In the genomic region with DNA sequence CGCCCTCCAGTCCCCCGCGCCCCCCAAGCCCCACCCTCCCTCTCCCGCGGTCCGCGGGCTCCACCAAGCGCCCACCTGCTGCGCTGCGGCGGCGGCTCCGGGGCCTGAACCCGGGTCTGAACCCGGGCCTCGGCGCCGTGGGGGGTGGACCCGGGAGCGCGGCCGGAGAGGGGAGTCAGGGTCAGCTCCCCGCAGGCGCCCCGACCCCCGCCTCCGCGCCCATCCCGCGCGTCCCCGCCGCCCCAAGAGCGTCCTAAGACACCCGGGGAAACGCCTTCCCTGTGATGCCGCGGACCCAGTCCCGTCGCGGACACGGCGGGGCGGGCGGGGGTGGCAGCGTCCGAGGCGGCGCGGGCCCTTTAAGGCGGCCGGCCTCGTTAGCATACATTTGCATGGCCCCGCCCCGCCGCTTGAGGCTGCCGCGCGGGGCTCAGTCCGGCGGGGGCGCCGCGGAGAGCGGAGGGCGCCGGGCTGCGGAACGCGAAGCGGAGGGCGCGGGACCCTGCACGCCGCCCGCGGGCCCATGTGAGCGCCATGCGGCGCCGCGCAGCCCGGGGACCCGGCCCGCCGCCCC, we compare ENCODE assay signal across 1 cellular context.
TF ChIP-seq lines count a peak whose summit lies in the region.

A gene (plus strand): TSS at position 433 of the 574 bp plus-strand sequence. CDS start 102 bp downstream, at position 535.

TF ChIP-seq in K562, 482 proteins besides CTCF, POLR2A, EP300 and RAD21 (continued from another document and continues in another):
- TF ChIP-seq, protein P1, sequence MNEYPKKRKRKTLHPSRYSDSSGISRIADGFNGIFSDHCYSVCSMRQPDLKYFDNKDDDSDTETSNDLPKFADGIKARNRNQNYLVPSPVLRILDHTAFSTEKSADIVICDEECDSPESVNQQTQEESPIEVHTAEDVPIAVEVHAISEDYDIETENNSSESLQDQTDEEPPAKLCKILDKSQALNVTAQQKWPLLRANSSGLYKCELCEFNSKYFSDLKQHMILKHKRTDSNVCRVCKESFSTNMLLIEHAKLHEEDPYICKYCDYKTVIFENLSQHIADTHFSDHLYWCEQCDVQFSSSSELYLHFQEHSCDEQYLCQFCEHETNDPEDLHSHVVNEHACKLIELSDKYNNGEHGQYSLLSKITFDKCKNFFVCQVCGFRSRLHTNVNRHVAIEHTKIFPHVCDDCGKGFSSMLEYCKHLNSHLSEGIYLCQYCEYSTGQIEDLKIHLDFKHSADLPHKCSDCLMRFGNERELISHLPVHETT (CRISPR knock-in tag; conservative IDR thresholded peaks at IDR 0.05 in 1 of 2, IDR thresholded peaks at IDR 0.05 in 1 of 2): no peak
- TF ChIP-seq ZZZ3 (IDR thresholded peaks at IDR 0.05): no peak
- no peak for TF ChIP-seq CREB1 (IDR thresholded peaks at IDR 0.05)
- no peak for TF ChIP-seq CREB1 (CRISPR knock-in tag; IDR thresholded peaks at IDR 0.05)
- TF ChIP-seq, protein P2, sequence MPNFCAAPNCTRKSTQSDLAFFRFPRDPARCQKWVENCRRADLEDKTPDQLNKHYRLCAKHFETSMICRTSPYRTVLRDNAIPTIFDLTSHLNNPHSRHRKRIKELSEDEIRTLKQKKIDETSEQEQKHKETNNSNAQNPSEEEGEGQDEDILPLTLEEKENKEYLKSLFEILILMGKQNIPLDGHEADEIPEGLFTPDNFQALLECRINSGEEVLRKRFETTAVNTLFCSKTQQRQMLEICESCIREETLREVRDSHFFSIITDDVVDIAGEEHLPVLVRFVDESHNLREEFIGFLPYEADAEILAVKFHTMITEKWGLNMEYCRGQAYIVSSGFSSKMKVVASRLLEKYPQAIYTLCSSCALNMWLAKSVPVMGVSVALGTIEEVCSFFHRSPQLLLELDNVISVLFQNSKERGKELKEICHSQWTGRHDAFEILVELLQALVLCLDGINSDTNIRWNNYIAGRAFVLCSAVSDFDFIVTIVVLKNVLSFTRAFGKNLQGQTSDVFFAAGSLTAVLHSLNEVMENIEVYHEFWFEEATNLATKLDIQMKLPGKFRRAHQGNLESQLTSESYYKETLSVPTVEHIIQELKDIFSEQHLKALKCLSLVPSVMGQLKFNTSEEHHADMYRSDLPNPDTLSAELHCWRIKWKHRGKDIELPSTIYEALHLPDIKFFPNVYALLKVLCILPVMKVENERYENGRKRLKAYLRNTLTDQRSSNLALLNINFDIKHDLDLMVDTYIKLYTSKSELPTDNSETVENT (CRISPR knock-in tag; IDR thresholded peaks at IDR 0.05): no peak
- TF ChIP-seq, protein P3, sequence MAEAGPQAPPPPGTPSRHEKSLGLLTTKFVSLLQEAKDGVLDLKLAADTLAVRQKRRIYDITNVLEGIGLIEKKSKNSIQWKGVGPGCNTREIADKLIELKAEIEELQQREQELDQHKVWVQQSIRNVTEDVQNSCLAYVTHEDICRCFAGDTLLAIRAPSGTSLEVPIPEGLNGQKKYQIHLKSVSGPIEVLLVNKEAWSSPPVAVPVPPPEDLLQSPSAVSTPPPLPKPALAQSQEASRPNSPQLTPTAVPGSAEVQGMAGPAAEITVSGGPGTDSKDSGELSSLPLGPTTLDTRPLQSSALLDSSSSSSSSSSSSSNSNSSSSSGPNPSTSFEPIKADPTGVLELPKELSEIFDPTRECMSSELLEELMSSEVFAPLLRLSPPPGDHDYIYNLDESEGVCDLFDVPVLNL (CRISPR knock-in tag; IDR thresholded peaks at IDR 0.05; ENCODE audit: low read depth): no peak
- TF ChIP-seq CREM (IDR thresholded peaks at IDR 0.05; ENCODE audit: low read depth): no peak
- TF ChIP-seq ETS2 (tag; IDR thresholded peaks at IDR 0.05; ENCODE audit: borderline replicate concordance, poor library complexity, severe bottlenecking): no peak
- TF ChIP-seq, protein P4, sequence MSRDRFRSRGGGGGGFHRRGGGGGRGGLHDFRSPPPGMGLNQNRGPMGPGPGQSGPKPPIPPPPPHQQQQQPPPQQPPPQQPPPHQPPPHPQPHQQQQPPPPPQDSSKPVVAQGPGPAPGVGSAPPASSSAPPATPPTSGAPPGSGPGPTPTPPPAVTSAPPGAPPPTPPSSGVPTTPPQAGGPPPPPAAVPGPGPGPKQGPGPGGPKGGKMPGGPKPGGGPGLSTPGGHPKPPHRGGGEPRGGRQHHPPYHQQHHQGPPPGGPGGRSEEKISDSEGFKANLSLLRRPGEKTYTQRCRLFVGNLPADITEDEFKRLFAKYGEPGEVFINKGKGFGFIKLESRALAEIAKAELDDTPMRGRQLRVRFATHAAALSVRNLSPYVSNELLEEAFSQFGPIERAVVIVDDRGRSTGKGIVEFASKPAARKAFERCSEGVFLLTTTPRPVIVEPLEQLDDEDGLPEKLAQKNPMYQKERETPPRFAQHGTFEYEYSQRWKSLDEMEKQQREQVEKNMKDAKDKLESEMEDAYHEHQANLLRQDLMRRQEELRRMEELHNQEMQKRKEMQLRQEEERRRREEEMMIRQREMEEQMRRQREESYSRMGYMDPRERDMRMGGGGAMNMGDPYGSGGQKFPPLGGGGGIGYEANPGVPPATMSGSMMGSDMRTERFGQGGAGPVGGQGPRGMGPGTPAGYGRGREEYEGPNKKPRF (IDR thresholded peaks at IDR 0.05; ENCODE audit: low read depth, low read length): no peak
- TF ChIP-seq, protein P5, sequence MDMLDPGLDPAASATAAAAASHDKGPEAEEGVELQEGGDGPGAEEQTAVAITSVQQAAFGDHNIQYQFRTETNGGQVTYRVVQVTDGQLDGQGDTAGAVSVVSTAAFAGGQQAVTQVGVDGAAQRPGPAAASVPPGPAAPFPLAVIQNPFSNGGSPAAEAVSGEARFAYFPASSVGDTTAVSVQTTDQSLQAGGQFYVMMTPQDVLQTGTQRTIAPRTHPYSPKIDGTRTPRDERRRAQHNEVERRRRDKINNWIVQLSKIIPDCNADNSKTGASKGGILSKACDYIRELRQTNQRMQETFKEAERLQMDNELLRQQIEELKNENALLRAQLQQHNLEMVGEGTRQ (CRISPR knock-in tag; IDR thresholded peaks at IDR 0.05): no peak
- TF ChIP-seq ZNF589 (CRISPR knock-in tag; IDR thresholded peaks at IDR 0.05; ENCODE audit: low read depth): no peak
- TF ChIP-seq, protein P6, sequence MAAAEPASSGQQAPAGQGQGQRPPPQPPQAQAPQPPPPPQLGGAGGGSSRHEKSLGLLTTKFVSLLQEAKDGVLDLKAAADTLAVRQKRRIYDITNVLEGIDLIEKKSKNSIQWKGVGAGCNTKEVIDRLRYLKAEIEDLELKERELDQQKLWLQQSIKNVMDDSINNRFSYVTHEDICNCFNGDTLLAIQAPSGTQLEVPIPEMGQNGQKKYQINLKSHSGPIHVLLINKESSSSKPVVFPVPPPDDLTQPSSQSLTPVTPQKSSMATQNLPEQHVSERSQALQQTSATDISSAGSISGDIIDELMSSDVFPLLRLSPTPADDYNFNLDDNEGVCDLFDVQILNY (CRISPR knock-in tag; IDR thresholded peaks at IDR 0.05): no peak
- TF ChIP-seq SREBF2 (CRISPR knock-in tag; IDR thresholded peaks at IDR 0.05): no peak
- no peak for TF ChIP-seq ZNF830 (CRISPR knock-in tag; IDR thresholded peaks at IDR 0.05)
- no peak for TF ChIP-seq HNRNPL (IDR thresholded peaks at IDR 0.05; ENCODE audit: low read depth, low read length)
- TF ChIP-seq ZNF41 (CRISPR knock-in tag; conservative IDR thresholded peaks at IDR 0.05): no peak
- no peak for TF ChIP-seq ZNF24 (IDR thresholded peaks at IDR 0.05)
- no peak for TF ChIP-seq COPS2 (conservative IDR thresholded peaks at IDR 0.05)
- TF ChIP-seq CBX8 (IDR thresholded peaks at IDR 0.05; ENCODE audit: borderline replicate concordance, extremely low read depth, low read depth, low read length, poor library complexity, severe bottlenecking): no peak
- no peak for TF ChIP-seq POLR2H (tag; IDR thresholded peaks at IDR 0.05; ENCODE audit: low read depth)
- no peak for TF ChIP-seq SRSF1 (IDR thresholded peaks at IDR 0.05; ENCODE audit: low read depth, low read length)
- no peak for TF ChIP-seq RNF2 (IDR thresholded peaks at IDR 0.05)
- TF ChIP-seq ZNF707 (CRISPR knock-in tag; conservative IDR thresholded peaks at IDR 0.05): no peak
- peak; percentile 76 for TF ChIP-seq TAF1 (IDR thresholded peaks at IDR 0.05; ENCODE audit: control insufficient read depth, extremely low read depth, insufficient read depth, low read length, severe bottlenecking)
- TF ChIP-seq, protein P7, sequence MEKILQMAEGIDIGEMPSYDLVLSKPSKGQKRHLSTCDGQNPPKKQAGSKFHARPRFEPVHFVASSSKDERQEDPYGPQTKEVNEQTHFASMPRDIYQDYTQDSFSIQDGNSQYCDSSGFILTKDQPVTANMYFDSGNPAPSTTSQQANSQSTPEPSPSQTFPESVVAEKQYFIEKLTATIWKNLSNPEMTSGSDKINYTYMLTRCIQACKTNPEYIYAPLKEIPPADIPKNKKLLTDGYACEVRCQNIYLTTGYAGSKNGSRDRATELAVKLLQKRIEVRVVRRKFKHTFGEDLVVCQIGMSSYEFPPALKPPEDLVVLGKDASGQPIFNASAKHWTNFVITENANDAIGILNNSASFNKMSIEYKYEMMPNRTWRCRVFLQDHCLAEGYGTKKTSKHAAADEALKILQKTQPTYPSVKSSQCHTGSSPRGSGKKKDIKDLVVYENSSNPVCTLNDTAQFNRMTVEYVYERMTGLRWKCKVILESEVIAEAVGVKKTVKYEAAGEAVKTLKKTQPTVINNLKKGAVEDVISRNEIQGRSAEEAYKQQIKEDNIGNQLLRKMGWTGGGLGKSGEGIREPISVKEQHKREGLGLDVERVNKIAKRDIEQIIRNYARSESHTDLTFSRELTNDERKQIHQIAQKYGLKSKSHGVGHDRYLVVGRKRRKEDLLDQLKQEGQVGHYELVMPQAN (IDR thresholded peaks at IDR 0.05; ENCODE audit: borderline replicate concordance): no peak
- TF ChIP-seq, protein P8, sequence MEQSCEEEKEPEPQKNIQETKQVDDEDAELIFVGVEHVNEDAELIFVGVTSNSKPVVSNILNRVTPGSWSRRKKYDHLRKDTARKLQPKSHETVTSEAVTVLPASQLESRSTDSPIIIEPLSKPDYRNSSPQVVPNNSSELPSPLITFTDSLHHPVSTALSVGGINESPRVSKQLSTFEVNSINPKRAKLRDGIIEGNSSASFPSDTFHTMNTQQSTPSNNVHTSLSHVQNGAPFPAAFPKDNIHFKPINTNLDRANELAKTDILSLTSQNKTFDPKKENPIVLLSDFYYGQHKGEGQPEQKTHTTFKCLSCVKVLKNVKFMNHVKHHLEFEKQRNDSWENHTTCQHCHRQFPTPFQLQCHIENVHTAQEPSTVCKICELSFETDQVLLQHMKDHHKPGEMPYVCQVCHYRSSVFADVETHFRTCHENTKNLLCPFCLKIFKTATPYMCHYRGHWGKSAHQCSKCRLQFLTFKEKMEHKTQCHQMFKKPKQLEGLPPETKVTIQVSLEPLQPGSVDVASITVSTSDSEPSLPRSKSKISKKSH (CRISPR knock-in tag; IDR thresholded peaks at IDR 0.05): no peak
- TF ChIP-seq TBP (optimal IDR thresholded peaks at IDR 0.05; ENCODE audit: low read depth, low read length): peak; percentile 49
- TF ChIP-seq, protein P9, sequence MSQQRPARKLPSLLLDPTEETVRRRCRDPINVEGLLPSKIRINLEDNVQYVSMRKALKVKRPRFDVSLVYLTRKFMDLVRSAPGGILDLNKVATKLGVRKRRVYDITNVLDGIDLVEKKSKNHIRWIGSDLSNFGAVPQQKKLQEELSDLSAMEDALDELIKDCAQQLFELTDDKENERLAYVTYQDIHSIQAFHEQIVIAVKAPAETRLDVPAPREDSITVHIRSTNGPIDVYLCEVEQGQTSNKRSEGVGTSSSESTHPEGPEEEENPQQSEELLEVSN (IDR thresholded peaks at IDR 0.05; ENCODE audit: borderline replicate concordance in 1 of 2, extremely low read depth in 1 of 2, insufficient read depth in 1 of 2, insufficient read length in 1 of 2, low read depth in 1 of 2, low read length in 1 of 2, poor library complexity in 1 of 2, severe bottlenecking in 1 of 2): peak; percentile 63 to 95
- TF ChIP-seq CCNT2 (IDR thresholded peaks at IDR 0.05; ENCODE audit: borderline replicate concordance, extremely low read depth, insufficient read length, low read depth, low read length): peak; percentile 71
- no peak for TF ChIP-seq ARID2 (IDR thresholded peaks at IDR 0.05)
- TF ChIP-seq ZNF695 (CRISPR knock-in tag; IDR thresholded peaks at IDR 0.05): no peak
- TF ChIP-seq ZBED1 (IDR thresholded peaks at IDR 0.05): no peak
- no peak for TF ChIP-seq DMBX1 (CRISPR knock-in tag; IDR thresholded peaks at IDR 0.05; ENCODE audit: borderline replicate concordance)
- TF ChIP-seq POLR2G (IDR thresholded peaks at IDR 0.05; ENCODE audit: low read depth, low read length): peak; percentile 74
- TF ChIP-seq, protein P10, sequence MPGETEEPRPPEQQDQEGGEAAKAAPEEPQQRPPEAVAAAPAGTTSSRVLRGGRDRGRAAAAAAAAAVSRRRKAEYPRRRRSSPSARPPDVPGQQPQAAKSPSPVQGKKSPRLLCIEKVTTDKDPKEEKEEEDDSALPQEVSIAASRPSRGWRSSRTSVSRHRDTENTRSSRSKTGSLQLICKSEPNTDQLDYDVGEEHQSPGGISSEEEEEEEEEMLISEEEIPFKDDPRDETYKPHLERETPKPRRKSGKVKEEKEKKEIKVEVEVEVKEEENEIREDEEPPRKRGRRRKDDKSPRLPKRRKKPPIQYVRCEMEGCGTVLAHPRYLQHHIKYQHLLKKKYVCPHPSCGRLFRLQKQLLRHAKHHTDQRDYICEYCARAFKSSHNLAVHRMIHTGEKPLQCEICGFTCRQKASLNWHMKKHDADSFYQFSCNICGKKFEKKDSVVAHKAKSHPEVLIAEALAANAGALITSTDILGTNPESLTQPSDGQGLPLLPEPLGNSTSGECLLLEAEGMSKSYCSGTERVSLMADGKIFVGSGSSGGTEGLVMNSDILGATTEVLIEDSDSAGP (CRISPR knock-in tag; IDR thresholded peaks at IDR 0.05): peak; percentile 98
- TF ChIP-seq ZNF3 (CRISPR knock-in tag; IDR thresholded peaks at IDR 0.05): no peak
- TF ChIP-seq ZBTB1 (CRISPR knock-in tag; IDR thresholded peaks at IDR 0.05; ENCODE audit: borderline replicate concordance, low read depth): no peak
- peak; percentile 68 for TF ChIP-seq CXXC5 (CRISPR knock-in tag; IDR thresholded peaks at IDR 0.05)
- no peak for TF ChIP-seq SMARCB1 (IDR thresholded peaks at IDR 0.05; ENCODE audit: insufficient read length, low read depth)
- TF ChIP-seq, protein P11, sequence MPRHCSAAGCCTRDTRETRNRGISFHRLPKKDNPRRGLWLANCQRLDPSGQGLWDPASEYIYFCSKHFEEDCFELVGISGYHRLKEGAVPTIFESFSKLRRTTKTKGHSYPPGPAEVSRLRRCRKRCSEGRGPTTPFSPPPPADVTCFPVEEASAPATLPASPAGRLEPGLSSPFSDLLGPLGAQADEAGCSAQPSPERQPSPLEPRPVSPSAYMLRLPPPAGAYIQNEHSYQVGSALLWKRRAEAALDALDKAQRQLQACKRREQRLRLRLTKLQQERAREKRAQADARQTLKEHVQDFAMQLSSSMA (CRISPR knock-in tag; IDR thresholded peaks at IDR 0.05): no peak
- TF ChIP-seq, protein P12, sequence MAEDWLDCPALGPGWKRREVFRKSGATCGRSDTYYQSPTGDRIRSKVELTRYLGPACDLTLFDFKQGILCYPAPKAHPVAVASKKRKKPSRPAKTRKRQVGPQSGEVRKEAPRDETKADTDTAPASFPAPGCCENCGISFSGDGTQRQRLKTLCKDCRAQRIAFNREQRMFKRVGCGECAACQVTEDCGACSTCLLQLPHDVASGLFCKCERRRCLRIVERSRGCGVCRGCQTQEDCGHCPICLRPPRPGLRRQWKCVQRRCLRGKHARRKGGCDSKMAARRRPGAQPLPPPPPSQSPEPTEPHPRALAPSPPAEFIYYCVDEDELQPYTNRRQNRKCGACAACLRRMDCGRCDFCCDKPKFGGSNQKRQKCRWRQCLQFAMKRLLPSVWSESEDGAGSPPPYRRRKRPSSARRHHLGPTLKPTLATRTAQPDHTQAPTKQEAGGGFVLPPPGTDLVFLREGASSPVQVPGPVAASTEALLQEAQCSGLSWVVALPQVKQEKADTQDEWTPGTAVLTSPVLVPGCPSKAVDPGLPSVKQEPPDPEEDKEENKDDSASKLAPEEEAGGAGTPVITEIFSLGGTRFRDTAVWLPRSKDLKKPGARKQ (CRISPR knock-in tag; IDR thresholded peaks at IDR 0.05): no peak
- TF ChIP-seq ZNF143 (CRISPR knock-in tag; IDR thresholded peaks at IDR 0.05): no peak
- TF ChIP-seq MTF1 (CRISPR knock-in tag; IDR thresholded peaks at IDR 0.05; ENCODE audit: borderline replicate concordance): no peak
- no peak for TF ChIP-seq NCOR1 (IDR thresholded peaks at IDR 0.05)
- TF ChIP-seq MTA2 (IDR thresholded peaks at IDR 0.05; ENCODE audit: low read depth): no peak
